17 cellular contexts compared by ENCODE assay signal in the genomic region with DNA sequence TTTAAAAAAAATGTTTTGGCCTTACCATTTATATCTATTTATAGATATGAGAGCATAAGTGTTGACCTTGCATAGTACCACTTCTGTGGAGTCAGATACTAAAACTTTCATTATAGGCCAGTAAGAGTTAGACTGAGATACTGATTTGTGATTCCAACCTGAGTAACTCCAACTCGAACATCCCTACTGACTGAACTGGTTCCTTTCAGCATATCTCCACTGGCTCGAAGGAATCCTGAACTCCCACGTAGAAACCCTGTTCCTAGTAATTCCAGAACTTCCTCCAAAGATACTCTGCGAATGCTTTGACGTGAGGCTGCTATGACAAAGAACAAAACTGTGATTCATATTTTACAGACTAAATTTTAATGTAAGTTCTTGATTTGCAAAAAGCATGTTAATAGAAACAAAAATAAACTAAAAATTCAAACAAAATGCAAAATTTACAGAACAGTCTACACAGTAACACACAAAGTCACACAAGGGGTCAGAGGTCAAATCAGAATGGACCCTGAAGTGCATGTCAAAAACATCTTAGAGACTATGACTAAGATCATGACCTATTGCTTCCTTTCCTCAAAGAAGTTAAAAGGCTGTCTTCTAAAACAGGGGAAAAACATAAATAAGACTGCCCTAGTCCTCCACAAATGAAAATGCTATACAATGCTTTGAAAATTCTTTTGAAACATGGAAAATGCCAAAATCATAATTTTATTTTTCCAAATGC. TPM values are rescaled to one million over a fixed set of nuclear protein-coding genes. Genes with fewer than 3 reads are reported as not detected.
DNase-seq lines count a peak whose midpoint lies in the region; FAIRE-seq and TF ChIP-seq lines count a peak whose summit lies in the region.
"Had no signal": no experiment of that assay in that cellular context is flagged by ENCODE, and none has a peak within 500 bp of the region (broad histone marks: within the 10 kb centered on the region; RNA-seq: fewer than 3 reads in every experiment).

No MANE protein-coding gene starts in this region.

- no peak for FAIRE-seq in RCC 7860 (lab: Jason Lieb, UNC)

- H3K27me3 ChIP-seq in tibial artery = no peaks in the 10 kb centered on the region
- H3K27me3 ChIP-seq: BLaER1, vagina had no signal

- H3K36me3 ChIP-seq in tibial artery = peaks cover 17 to 55% (median 37%) of the 10 kb centered on the region in 3 donors
- H3K36me3 ChIP-seq: BLaER1 had no signal

- peaks cover 30% of the 10 kb centered on the region for H3K4me1 Mint-ChIP-seq in activated T-helper 2 cell treated with anti-CD3 and anti-CD28 coated beads, Interferon-gamma antibody, Interleukin-2, Interleukin-4, amounts not matched to agents 10 μg/mL and 5 μg/mL and 100 μg/mL, durations not matched to agents 14 hours and 24 hours and 36 hours (ENCODE audit: low read depth)

- H3K27me3 Mint-ChIP-seq in activated T-helper 2 cell treated with anti-CD3 and anti-CD28 coated beads, Interferon-gamma antibody, Interleukin-2, Interleukin-4, amounts not matched to agents 10 μg/mL and 5 μg/mL and 100 μg/mL, durations not matched to agents 14 hours and 24 hours and 36 hours (ENCODE audit: low read depth) = no peaks in the 10 kb centered on the region
- H3K27me3 Mint-ChIP-seq: dendritic cell treated with granulocyte-macrophage colony-stimulating factor and Interleukin-4, amounts not matched to agents 40 ng/mL and 50 ng/mL, for 4 days had no signal

- H3K4me3 Mint-ChIP-seq in activated T-helper 2 cell treated with anti-CD3 and anti-CD28 coated beads, Interferon-gamma antibody, Interleukin-2, Interleukin-4, amounts not matched to agents 10 μg/mL and 5 μg/mL and 100 μg/mL, durations not matched to agents 14 hours and 24 hours and 36 hours (ENCODE audit: low read depth) = no peak overlapping the region
- H3K4me3 Mint-ChIP-seq: dendritic cell treated with granulocyte-macrophage colony-stimulating factor and Interleukin-4, amounts not matched to agents 40 ng/mL and 50 ng/mL, for 4 days had no signal

- peaks cover 7% of the 10 kb centered on the region for H3K36me3 Mint-ChIP-seq in activated T-helper 2 cell treated with anti-CD3 and anti-CD28 coated beads, Interferon-gamma antibody, Interleukin-2, Interleukin-4, amounts not matched to agents 10 μg/mL and 5 μg/mL and 100 μg/mL, durations not matched to agents 14 hours and 24 hours and 36 hours (ENCODE audit: low read depth)

- peak; percentile 8 for DNase-seq in stimulated activated CD4-positive, alpha-beta T cell treated with anti-CD3 and anti-CD28 coated beads, Interleukin-15, amount 100 ng/mL, for 24 hours
- DNase-seq in stimulated activated CD4-positive, alpha-beta T cell treated with anti-CD3 and anti-CD28 coated beads, Interleukin-4, amount 100 ng/mL, for 1 hour = no peak
- no peak for DNase-seq in activated T-helper 2 cell treated with anti-CD3 and anti-CD28 coated beads, Interferon-gamma antibody, Interleukin-2, Interleukin-4, amounts not matched to agents 10 μg/mL and 5 μg/mL and 100 μg/mL, durations not matched to agents 14 hours and 24 hours and 36 hours (ENCODE audit: low spot score)
- DNase-seq in kidney glomerular epithelial cell (lab: John Stamatoyannopoulos, UW) (peak; percentile 57), tibial artery (no peak), RCC 7860 (ENCODE audit: low spot score) (no peak), NCI-H69 (lab: John Stamatoyannopoulos, UW) (no peak), GM19238 (ENCODE audit: insufficient read length, low spot score) (no peak)
- DNase-seq: activated effector memory CD4-positive, alpha-beta T cell treated with anti-CD3 and anti-CD28 coated beads, Interleukin-2, amount 50 U/mL, for 16 hours; GF-D8; Karpas-422; PC-3; T-helper 9 cell had no signal

- peak overlapping the region; percentile 29 to 37 for H3K27ac ChIP-seq in tibial artery
- H3K27ac ChIP-seq: BLaER1, vagina had no signal

- H3K9me3 ChIP-seq in tibial artery = no peaks in the 10 kb centered on the region
- H3K9me3 ChIP-seq: BLaER1, vagina had no signal

- TF ChIP-seq CTCF in tibial artery (IDR thresholded peaks at IDR 0.05) = no peak

- H3K4me1 ChIP-seq in tibial artery = peaks cover 0 to 19% (median 2%) of the 10 kb centered on the region in 4 donors
- H3K4me1 ChIP-seq: BLaER1, vagina had no signal

- no peak overlapping the region for H3K4me3 ChIP-seq in tibial artery
- H3K4me3 ChIP-seq: BLaER1, lung, vagina had no signal

- intact Hi-C loops in activated T-helper 2 cell treated with anti-CD3 and anti-CD28 coated beads, Interferon-gamma antibody, Interleukin-2, Interleukin-4, amounts not matched to agents 10 μg/mL and 5 μg/mL and 100 μg/mL, durations not matched to agents 14 hours and 24 hours and 36 hours (cut with micrococcal nuclease) = loop anchor here (1.0 to 10.0 kb wide), 6 partner anchors 11 to 816 kb away; partner anchors contain the start of genes DTD2, HEATR5A, RNU6-7 and RNU6-8
- intact Hi-C loops in tibial artery (cut with DNase I; ENCODE audit: low total_unique reads) = no loop called here

- peak overlapping the region; percentile 73 for H3K27ac Mint-ChIP-seq in activated T-helper 2 cell treated with anti-CD3 and anti-CD28 coated beads, Interferon-gamma antibody, Interleukin-2, Interleukin-4, amounts not matched to agents 10 μg/mL and 5 μg/mL and 100 μg/mL, durations not matched to agents 14 hours and 24 hours and 36 hours
- H3K27ac Mint-ChIP-seq: dendritic cell treated with granulocyte-macrophage colony-stimulating factor and Interleukin-4, amounts not matched to agents 40 ng/mL and 50 ng/mL, for 4 days had no signal

- H3K9me3 Mint-ChIP-seq in activated T-helper 2 cell treated with anti-CD3 and anti-CD28 coated beads, Interferon-gamma antibody, Interleukin-2, Interleukin-4, amounts not matched to agents 10 μg/mL and 5 μg/mL and 100 μg/mL, durations not matched to agents 14 hours and 24 hours and 36 hours = no peaks in the 10 kb centered on the region
- H3K9me3 Mint-ChIP-seq: dendritic cell treated with granulocyte-macrophage colony-stimulating factor and Interleukin-4, amounts not matched to agents 40 ng/mL and 50 ng/mL, for 4 days had no signal

RNA-seq across cellular contexts. Expression of gene HEATR5A, which starts 31.5 kb away (rescaled TPM):
- 23.1 TPM in 2 replicates for total RNA-seq in activated T-helper 2 cell treated with anti-CD3 and anti-CD28 coated beads, Interferon-gamma antibody, Interleukin-2, Interleukin-4, amounts not matched to agents 10 μg/mL and 5 μg/mL and 100 μg/mL, durations not matched to agents 14 hours and 24 hours and 36 hours

Comparison
In these comparisons a context has a peak if more than half of its experiments do, and no peak if none do; other contexts are left out.
1. DNase-seq: peak in stimulated activated CD4-positive, alpha-beta T cell treated with anti-CD3 and anti-CD28 coated beads, Interleukin-15, amount 100 ng/mL, for 24 hours (single experiment) and kidney glomerular epithelial cell (single experiment); none in stimulated activated CD4-positive, alpha-beta T cell treated with anti-CD3 and anti-CD28 coated beads, Interleukin-4, amount 100 ng/mL, for 1 hour (single experiment), activated T-helper 2 cell treated with anti-CD3 and anti-CD28 coated beads, Interferon-gamma antibody, Interleukin-2, Interleukin-4, amounts not matched to agents 10 μg/mL and 5 μg/mL and 100 μg/mL, durations not matched to agents 14 hours and 24 hours and 36 hours (single experiment), tibial artery (0 of 2), RCC 7860 (single experiment), NCI-H69 (single experiment) and GM19238 (single experiment).